Comparison of ENCODE assay signal across 18 cellular contexts in the genomic region with DNA sequence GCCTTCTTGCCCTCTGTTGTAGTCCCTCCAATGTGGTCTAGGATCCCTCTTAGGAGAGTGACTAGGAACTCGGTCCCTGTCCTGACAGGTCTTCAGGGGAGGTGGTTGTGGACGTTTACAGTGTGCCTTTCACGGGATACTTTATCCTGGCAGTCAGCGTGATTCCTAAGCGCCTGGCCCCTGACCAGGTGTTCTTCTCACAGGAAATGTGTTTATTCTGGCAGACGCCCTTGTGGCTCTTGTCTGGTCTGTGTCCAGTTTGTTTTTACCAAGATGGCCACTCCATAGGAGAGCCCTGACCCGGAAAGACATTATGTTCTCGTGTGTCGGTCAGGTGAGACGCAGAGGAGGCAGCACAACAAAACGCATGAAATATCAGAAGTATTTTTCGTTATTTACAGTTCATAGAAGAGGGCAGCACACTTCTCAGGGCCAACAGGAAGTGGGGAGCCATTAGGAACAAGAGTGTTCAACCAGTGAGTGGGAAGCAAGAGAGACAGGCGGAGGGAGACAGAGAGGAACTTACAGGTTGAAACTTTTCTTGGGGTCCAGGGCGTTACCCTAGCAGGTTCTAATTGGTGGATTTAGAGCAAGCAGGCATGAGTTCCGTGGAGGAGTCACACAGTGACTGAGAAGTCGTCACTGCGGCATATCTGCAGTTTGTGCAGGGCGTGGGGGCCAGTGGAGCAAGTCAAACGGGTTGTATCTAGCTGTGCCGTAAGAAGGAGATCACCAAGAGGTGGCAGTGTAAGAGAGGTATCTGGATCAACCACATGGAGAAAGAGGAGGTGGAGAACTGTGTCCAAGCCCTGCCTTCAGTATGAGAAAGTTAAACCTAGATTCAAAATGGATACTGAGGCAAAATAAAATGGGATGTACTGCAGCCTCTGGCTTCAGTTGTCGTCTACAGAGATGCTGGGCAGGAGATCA.
DNase-seq lines count a peak whose midpoint lies in the region; ATAC-seq and TF ChIP-seq lines count a peak whose summit lies in the region.
"Had no signal": no experiment of that assay in that cellular context is flagged by ENCODE, and none has a peak within 500 bp of the region (broad histone marks: within the 10 kb centered on the region; RNA-seq: fewer than 3 reads in every experiment).

No MANE protein-coding gene starts in this region.

- no peak overlapping the region for H3K56ac ChIP-seq in H9 (ENCODE audit: insufficient read length, low read depth, low read length)

- H3K23ac ChIP-seq in H9 (ENCODE audit: insufficient read length, low read depth, low read length) (no peak overlapping the region), trophoblast cell (ENCODE audit: low read length) (no peak overlapping the region), mesenchymal stem cell (ENCODE audit: low read length in 2 of 2) (no peak overlapping the region)

- H3K36me3 Mint-ChIP-seq in H9 (ENCODE audit: insufficient read depth in 1 of 3, low read depth in 3 of 3) (peaks cover 0 to 3% (median 0%) of the 10 kb centered on the region in 3 experiments; a peak in 2 of 7 replicates), endodermal cell (ENCODE audit: low read depth) (no peaks in the 10 kb centered on the region)
- H3K36me3 Mint-ChIP-seq: CD4-positive, alpha-beta memory T cell had no signal

- POLR2A ChIA-PET in OCI-LY7 (lab: Charles Lee) = no interaction called here

- H4K91ac ChIP-seq in H9 (ENCODE audit: insufficient read length, low read depth, low read length) (no peak overlapping the region), trophoblast cell (ENCODE audit: low read depth, low read length) (no peak overlapping the region), mesenchymal stem cell (ENCODE audit: low read length) (no peak overlapping the region)

- H3K79me1 ChIP-seq in H9 (ENCODE audit: insufficient read depth, low read depth, low read length, poor library complexity, severe bottlenecking) (no peaks in the 10 kb centered on the region), trophoblast cell (ENCODE audit: low read length) (no peaks in the 10 kb centered on the region), mesenchymal stem cell (replicated peaks; ENCODE audit: low read length, poor library complexity, severe bottlenecking) (no peaks in the 10 kb centered on the region)

- H3K4me3 Mint-ChIP-seq in H9 = no peak overlapping the region
- H3K4me3 Mint-ChIP-seq in endodermal cell = no peak overlapping the region
- H3K4me3 Mint-ChIP-seq: activated T-cell treated with anti-CD3 and anti-CD28 coated beads, Interleukin-2, amount 50 U/mL, for 4 hours; CD4-positive, alpha-beta memory T cell had no signal

- H3K4me2 ChIP-seq in H9 (ENCODE audit: insufficient read depth, insufficient read length, low read length) = no peak overlapping the region
- no peak overlapping the region for H3K4me2 ChIP-seq in trophoblast cell (ENCODE audit: low read length)
- no peak overlapping the region for H3K4me2 ChIP-seq in OCI-LY7 (ENCODE audit: low read length)
- no peak overlapping the region for H3K4me2 ChIP-seq in mesenchymal stem cell (ENCODE audit: low read length, poor library complexity, severe bottlenecking)

- H3K9me3 Mint-ChIP-seq in H9 (0 out of 5 replicates have a peak, but pooled peaks cover 0 to 2% of the 10 kb centered on the region in 2 experiments), endodermal cell (peaks cover 1% of the 10 kb centered on the region)

- H2BK5ac ChIP-seq in H9 (ENCODE audit: insufficient read length, low read length) = no peak overlapping the region
- no peak overlapping the region for H2BK5ac ChIP-seq in trophoblast cell (ENCODE audit: low read depth, low read length, poor library complexity)
- no peak overlapping the region for H2BK5ac ChIP-seq in mesenchymal stem cell (ENCODE audit: low read depth, low read length, poor library complexity, severe bottlenecking)

- H4K8ac ChIP-seq in H9 (replicated peaks; ENCODE audit: insufficient read length, low read depth, low read length) = no peak overlapping the region
- no peak overlapping the region for H4K8ac ChIP-seq in trophoblast cell (ENCODE audit: low read depth, low read length)
- H4K8ac ChIP-seq in mesenchymal stem cell (ENCODE audit: low read length) = no peak overlapping the region

- no peak overlapping the region for H4K5ac ChIP-seq in H9 (ENCODE audit: insufficient read length, low read depth, low read length)

- peak; percentile 40; the same call in 2 of the 3 replicates for TF ChIP-seq CTCF in H9 (conservative IDR thresholded peaks at IDR 0.05)
- TF ChIP-seq CTCF in endodermal cell (conservative IDR thresholded peaks at IDR 0.05) = peak; percentile 59
- no peak for TF ChIP-seq CTCF in OCI-LY7 (conservative IDR thresholded peaks at IDR 0.05; ENCODE audit: low read length)

- H2BK120ac ChIP-seq in H9 (ENCODE audit: low read depth, low read length, poor library complexity, severe bottlenecking) = no peak overlapping the region
- no peak overlapping the region for H2BK120ac ChIP-seq in trophoblast cell (ENCODE audit: insufficient read depth, low read length, poor library complexity)
- H2BK120ac ChIP-seq in mesenchymal stem cell (ENCODE audit: low read depth, low read length) = no peak overlapping the region

- H3K18ac ChIP-seq in H9 (ENCODE audit: insufficient read length, low read depth, low read length) = no peak overlapping the region
- H3K18ac ChIP-seq in trophoblast cell (ENCODE audit: low read length) = no peak overlapping the region
- H3K18ac ChIP-seq in mesenchymal stem cell (ENCODE audit: low read depth in 1 of 2, low read length in 2 of 2) = no peak overlapping the region

- H3K4me1 Mint-ChIP-seq in H9 (peaks cover 0 to 8% of the 10 kb centered on the region in 2 experiments; a peak in 1 of 4 replicates), endodermal cell (no peaks in the 10 kb centered on the region)
- H3K4me1 Mint-ChIP-seq: CD4-positive, alpha-beta memory T cell had no signal

- intact Hi-C loops in OCI-LY7 (cut with micrococcal nuclease; ENCODE audit: unreplicated experiment) = no loop called here

- H3K27ac Mint-ChIP-seq in H9 (no peak overlapping the region), endodermal cell (no peak overlapping the region)

- no peak overlapping the region for H3T11ph ChIP-seq in H9 (ENCODE audit: low read length)

- H3K27me3 Mint-ChIP-seq in H9 (ENCODE audit: low read depth) (no peaks in the 10 kb centered on the region), endodermal cell (ENCODE audit: insufficient read depth) (no peaks in the 10 kb centered on the region)

- CTCF ChIA-PET in OCI-LY7 (lab: Charles Lee; ENCODE audit: unreplicated experiment) = no interaction called here

- no peak for ATAC-seq in GM21825 (IDR thresholded peaks at IDR 0.05; ENCODE audit: unreplicated experiment)
- ATAC-seq: activated T-cell treated with anti-CD3 and anti-CD28 coated beads, Interleukin-2, amount 50 U/mL, for 4 hours had no signal

- H4K12ac ChIP-seq in trophoblast cell (ENCODE audit: low read depth, low read length) = no peak overlapping the region

- no peak overlapping the region for H2BK15ac ChIP-seq in H9 (ENCODE audit: low read depth, low read length)
- H2BK15ac ChIP-seq in mesenchymal stem cell (ENCODE audit: low read depth, poor library complexity, severe bottlenecking) = no peak overlapping the region

- H2AK5ac ChIP-seq in H9 (ENCODE audit: insufficient read length, low read length) = no peak overlapping the region
- no peak overlapping the region for H2AK5ac ChIP-seq in trophoblast cell (ENCODE audit: low read length)
- no peak overlapping the region for H2AK5ac ChIP-seq in mesenchymal stem cell (ENCODE audit: low read length, severe bottlenecking)

- H3K9ac ChIP-seq in H9 (ENCODE audit: extremely low read depth, insufficient read length, low read length) (no peak overlapping the region), endodermal cell (ENCODE audit: extremely low read depth, low read length, poor library complexity, severe bottlenecking) (no peak overlapping the region), trophoblast cell (ENCODE audit: low read length) (no peak overlapping the region), mesenchymal stem cell (ENCODE audit: low read length) (no peak overlapping the region)

- H3K9me3 ChIP-seq in H9 (ENCODE audit: control insufficient read depth, low read depth, low read length) (no peaks in the 10 kb centered on the region), endodermal cell (ENCODE audit: control insufficient read depth, low read length) (no peaks in the 10 kb centered on the region), trophoblast cell (ENCODE audit: insufficient read depth, low read depth, low read length) (peaks cover 2% of the 10 kb centered on the region), OCI-LY7 (ENCODE audit: low read length) (no peaks in the 10 kb centered on the region), mesenchymal stem cell (ENCODE audit: control insufficient read depth, low read length) (peaks cover 3% of the 10 kb centered on the region)
- H3K9me3 ChIP-seq: adrenal gland, colonic mucosa, Peyer's patch had no signal

- DNase-seq in H9 (no peak), NCI-H2029 treated with DMSO at 0.1 percent for 48 hours (lab: John Stamatoyannopoulos, UW) (peak; percentile 84), endodermal cell (no peak), trophoblast cell (peak; percentile 16 to 48), OCI-LY7 (ENCODE audit: low spot score) (no peak), mesenchymal stem cell (no peak), HCEC 1CT (no peak)
- DNase-seq: activated CD4-positive, alpha-beta T cell treated with anti-CD3 and anti-CD28 coated beads, Interleukin-2, amount 50 U/mL, for 1 hour; activated T-cell treated with anti-CD3 and anti-CD28 coated beads, Interleukin-2, amount 50 U/mL, for 4 hours; adrenal gland; CD4-positive, alpha-beta memory T cell; colonic mucosa; GOT3; MM.1S; NCI-H2227 treated with DMSO at 0.1 percent for 48 hours; T-helper 2 cell had no signal

- H3K9me2 ChIP-seq in OCI-LY7 (ENCODE audit: insufficient read depth, low read length) = no peaks in the 10 kb centered on the region

- BruUV-seq in OCI-LY7 (replicated peaks; lab: Mats Ljungman, UMichigan) = no TSS peak

- no peak overlapping the region for H2BK20ac ChIP-seq in H9 (ENCODE audit: low read depth, low read length, poor library complexity, severe bottlenecking)

- H3K4me1 ChIP-seq in H9 (ENCODE audit: insufficient read depth, low read length) = no peaks in the 10 kb centered on the region
- no peaks in the 10 kb centered on the region for H3K4me1 ChIP-seq in endodermal cell (ENCODE audit: control insufficient read depth, insufficient read depth, low read length)
- H3K4me1 ChIP-seq in trophoblast cell (ENCODE audit: control insufficient read depth in 1 of 2, insufficient read depth in 2 of 2, low read length in 2 of 2) = no peaks in the 10 kb centered on the region
- no peaks in the 10 kb centered on the region for H3K4me1 ChIP-seq in OCI-LY7 (ENCODE audit: insufficient read depth, low read length, poor library complexity, severe bottlenecking)
- no peaks in the 10 kb centered on the region for H3K4me1 ChIP-seq in mesenchymal stem cell (ENCODE audit: control insufficient read depth, insufficient read depth, low read depth, low read length)
- H3K4me1 ChIP-seq: adrenal gland, colonic mucosa, Peyer's patch had no signal

- no peak overlapping the region for H2BK12ac ChIP-seq in H9 (ENCODE audit: insufficient read length, low read depth, low read length)
- H2BK12ac ChIP-seq in trophoblast cell (ENCODE audit: low read length) = no peak overlapping the region
- no peak overlapping the region for H2BK12ac ChIP-seq in mesenchymal stem cell (ENCODE audit: low read length in 2 of 2)

- no CpG with 5 or more reads among the region's 21 CpGs for WGBS in H9 (ENCODE audit: extremely low coverage, insufficient read length, low lambda C conversion rate)
- WGBS in endodermal cell (ENCODE audit: insufficient coverage in 1 of 2, insufficient read length in 1 of 2), 2 experiments = 88 to 93% methylated on average over 19 to 21 of the region's 21 CpGs
- WGBS in trophoblast cell (ENCODE audit: extremely low coverage, insufficient coverage, insufficient read length) = no CpG with 5 or more reads among the region's 21 CpGs
- 75% methylated on average over 21 of the region's 21 CpGs for WGBS in mesenchymal stem cell

- H3K27me3 ChIP-seq in H9 (ENCODE audit: insufficient read depth, low read length) (no peaks in the 10 kb centered on the region), endodermal cell (ENCODE audit: control insufficient read depth, insufficient read depth, low read length, poor library complexity, severe bottlenecking) (no peaks in the 10 kb centered on the region), trophoblast cell (ENCODE audit: insufficient read depth, low read length) (no peaks in the 10 kb centered on the region), mesenchymal stem cell (ENCODE audit: control insufficient read depth in 1 of 2, insufficient read depth in 1 of 2, low read length in 2 of 2) (peaks cover 0 to 4% of the 10 kb centered on the region in 2 experiments)
- H3K27me3 ChIP-seq: adrenal gland, colonic mucosa, Peyer's patch had no signal

- H3K23me2 ChIP-seq in H9 (ENCODE audit: insufficient read length, low read depth, low read length, poor library complexity, severe bottlenecking) = no peaks in the 10 kb centered on the region

- H3K36me3 ChIP-seq in endodermal cell (ENCODE audit: control insufficient read depth, insufficient read depth, low read length) (no peaks in the 10 kb centered on the region), trophoblast cell (ENCODE audit: control insufficient read depth in 1 of 2, insufficient read depth in 2 of 2, low read length in 2 of 2) (no peaks in the 10 kb centered on the region), OCI-LY7 (ENCODE audit: insufficient read depth, low read length) (no peaks in the 10 kb centered on the region), mesenchymal stem cell (ENCODE audit: control insufficient read depth in 1 of 2, insufficient read depth in 2 of 2, low read depth in 1 of 2, low read length in 2 of 2) (no peaks in the 10 kb centered on the region)
- H3K36me3 ChIP-seq: adrenal gland, colonic mucosa, Peyer's patch had no signal

- H4K20me1 ChIP-seq in H9 (ENCODE audit: control insufficient read depth, insufficient read depth, insufficient read length) (no peaks in the 10 kb centered on the region), OCI-LY7 (ENCODE audit: insufficient read depth, low read length) (no peaks in the 10 kb centered on the region)

- H2AFZ ChIP-seq in H9 (ENCODE audit: low read length) = no peak overlapping the region
- no peak overlapping the region for H2AFZ ChIP-seq in trophoblast cell (ENCODE audit: insufficient read depth, low read length, poor library complexity)
- no peak overlapping the region for H2AFZ ChIP-seq in OCI-LY7 (ENCODE audit: low read length)
- no peak overlapping the region for H2AFZ ChIP-seq in mesenchymal stem cell (ENCODE audit: low read depth, low read length)

- no peak overlapping the region for H3K4ac ChIP-seq in H9 (ENCODE audit: low read depth, low read length)
- H3K4ac ChIP-seq in trophoblast cell (ENCODE audit: low read depth, low read length) = no peak overlapping the region
- no peak overlapping the region for H3K4ac ChIP-seq in mesenchymal stem cell (ENCODE audit: low read depth in 1 of 2, low read length in 2 of 2)

- H3K27ac ChIP-seq in H9 (ENCODE audit: insufficient read length, low read depth, low read length) (no peak overlapping the region), endodermal cell (ENCODE audit: low read depth, low read length) (no peak overlapping the region), trophoblast cell (ENCODE audit: low read depth, low read length) (no peak overlapping the region), OCI-LY7 (ENCODE audit: low read depth, low read length, poor library complexity, severe bottlenecking) (no peak overlapping the region), mesenchymal stem cell (ENCODE audit: low read length, poor library complexity, severe bottlenecking) (no peak overlapping the region)
- H3K27ac ChIP-seq: adrenal gland, colonic mucosa, Peyer's patch had no signal

- H3K4me3 ChIP-seq in endodermal cell (ENCODE audit: low read length) = no peak overlapping the region
- H3K4me3 ChIP-seq in trophoblast cell (ENCODE audit: low read depth, low read length) = no peak overlapping the region
- no peak overlapping the region for H3K4me3 ChIP-seq in OCI-LY7 (ENCODE audit: low read depth, low read length, poor library complexity, severe bottlenecking)
- H3K4me3 ChIP-seq in mesenchymal stem cell (ENCODE audit: insufficient read depth in 1 of 2, low read depth in 1 of 2, low read length in 2 of 2) = no peak overlapping the region
- H3K4me3 ChIP-seq: adrenal gland, colonic mucosa, Peyer's patch had no signal

- H3K79me2 ChIP-seq in H9 (ENCODE audit: insufficient read depth, low read length) = no peaks in the 10 kb centered on the region
- H3K79me2 ChIP-seq in trophoblast cell (ENCODE audit: control insufficient read depth, insufficient read depth, low read length, poor library complexity) = no peaks in the 10 kb centered on the region
- H3K79me2 ChIP-seq in OCI-LY7 (ENCODE audit: insufficient read depth, low read depth, low read length) = no peaks in the 10 kb centered on the region

- H3K14ac ChIP-seq in H9 (ENCODE audit: insufficient read depth, low read length) (no peak overlapping the region), trophoblast cell (ENCODE audit: low read length) (no peak overlapping the region), mesenchymal stem cell (ENCODE audit: low read length in 2 of 2) (peak overlapping the region in 1 of 2 experiments; percentile 20)

Comparison
In these comparisons a context has a peak if more than half of its experiments do, and no peak if none do; other contexts are left out.
1. DNase-seq: peak in NCI-H2029 treated with DMSO at 0.1 percent for 48 hours (single experiment) and trophoblast cell (2 of 2); none in H9 (single experiment), endodermal cell (single experiment), OCI-LY7 (single experiment), mesenchymal stem cell (single experiment) and HCEC 1CT (single experiment).